ENCODE assay signal across 30 cellular contexts in genomic region chr14:75095690-75096089, GRCh38.
"Had no signal": no experiment of that assay in that cellular context is flagged by ENCODE, and none has a peak within 500 bp of the region (broad histone marks: within the 10 kb centered on the region; RNA-seq: fewer than 3 reads in every experiment).

No MANE protein-coding gene starts in this region.

- H3K27ac Mint-ChIP-seq: naive thymus-derived CD8-positive, alpha-beta T cell; natural killer cell treated with Interleukin-12 subunit alpha and Interleukin-12 subunit beta and Interleukin-15 and Interleukin-18, amount 100 ng/mL, for 72 hours; nephron progenitor cell; stimulated activated memory B cell treated with anti-CD40 and anti-IgM and Interleukin-4, amounts not matched to agents 10 μg/mL and 1 μg/mL and 100 μg/mL, for 72 hours; stimulated activated naive CD8-positive, alpha-beta T cell treated with anti-CD3 and anti-CD28 coated beads, Interleukin-15, amount 100 ng/mL, for 72 hours; type B pancreatic cell had no signal

- FAIRE-seq: pancreas had no signal

- H3K4me1 Mint-ChIP-seq: nephron progenitor cell; neural crest cell; stimulated activated memory B cell treated with anti-CD40 and anti-IgM and Interleukin-4, amounts not matched to agents 10 μg/mL and 1 μg/mL and 100 μg/mL, for 72 hours; stimulated activated naive CD8-positive, alpha-beta T cell treated with anti-CD3 and anti-CD28 coated beads, Interleukin-15, amount 100 ng/mL, for 72 hours had no signal

- ATAC-seq: naive thymus-derived CD8-positive, alpha-beta T cell; natural killer cell treated with Interleukin-12 subunit alpha and Interleukin-12 subunit beta and Interleukin-15 and Interleukin-18, amount 100 ng/mL, for 72 hours; pancreas; right cardiac atrium; right lobe of liver; stimulated activated memory B cell treated with anti-CD40 and anti-IgM and Interleukin-4, amounts not matched to agents 10 μg/mL and 1 μg/mL and 100 μg/mL, for 72 hours; stimulated activated naive CD8-positive, alpha-beta T cell treated with anti-CD3 and anti-CD28 coated beads, Interleukin-15, amount 100 ng/mL, for 72 hours; stimulated activated naive CD8-positive, alpha-beta T cell treated with anti-CD3 and anti-CD28 coated beads, Interleukin-15, Interleukin-2, amounts not matched to agents 100 U/mL and 50 U/mL, for 24 hours; upper lobe of right lung had no signal

- H3K9me3 Mint-ChIP-seq: naive thymus-derived CD8-positive, alpha-beta T cell; natural killer cell treated with Interleukin-12 subunit alpha and Interleukin-12 subunit beta and Interleukin-15 and Interleukin-18, amount 100 ng/mL, for 72 hours; nephron progenitor cell; neural crest cell; stimulated activated memory B cell treated with anti-CD40 and anti-IgM and Interleukin-4, amounts not matched to agents 10 μg/mL and 1 μg/mL and 100 μg/mL, for 72 hours; stimulated activated naive CD8-positive, alpha-beta T cell treated with anti-CD3 and anti-CD28 coated beads, Interleukin-15, amount 100 ng/mL, for 72 hours; type B pancreatic cell had no signal

- H3K4me3 Mint-ChIP-seq: naive thymus-derived CD8-positive, alpha-beta T cell; natural killer cell treated with Interleukin-12 subunit alpha and Interleukin-12 subunit beta and Interleukin-15 and Interleukin-18, amount 100 ng/mL, for 72 hours; nephron progenitor cell; neural crest cell; stimulated activated memory B cell treated with anti-CD40 and anti-IgM and Interleukin-4, amounts not matched to agents 10 μg/mL and 1 μg/mL and 100 μg/mL, for 72 hours; stimulated activated naive CD8-positive, alpha-beta T cell treated with anti-CD3 and anti-CD28 coated beads, Interleukin-15, amount 100 ng/mL, for 72 hours; type B pancreatic cell had no signal

- H3K27ac ChIP-seq: neutrophil, pancreas, prostate gland, right lobe of liver, skin epidermis, spleen, suprapubic skin, testis, tibial artery, transverse colon, upper lobe of right lung, uterus had no signal

- H3K27me3 Mint-ChIP-seq: naive thymus-derived CD8-positive, alpha-beta T cell; natural killer cell treated with Interleukin-12 subunit alpha and Interleukin-12 subunit beta and Interleukin-15 and Interleukin-18, amount 100 ng/mL, for 72 hours; stimulated activated memory B cell treated with anti-CD40 and anti-IgM and Interleukin-4, amounts not matched to agents 10 μg/mL and 1 μg/mL and 100 μg/mL, for 72 hours; stimulated activated naive CD8-positive, alpha-beta T cell treated with anti-CD3 and anti-CD28 coated beads, Interleukin-15, amount 100 ng/mL, for 72 hours; type B pancreatic cell had no signal

- H3K36me3 ChIP-seq: uterus had no signal

- DNase-seq: naive thymus-derived CD8-positive, alpha-beta T cell; nephron progenitor cell; nucleus accumbens; pancreas; right cardiac atrium; right lobe of liver; spleen; stimulated activated CD4-positive, alpha-beta T cell treated with anti-CD3 and anti-CD28 coated beads, Interleukin-12 subunit alpha, Interleukin-12 subunit beta, amount 100 ng/mL, for 4 hours; stimulated activated CD4-positive, alpha-beta T cell treated with anti-CD3 and anti-CD28 coated beads, Interleukin-1b, Interleukin-23, amount 100 ng/mL, for 48 hours; stimulated activated CD4-positive, alpha-beta T cell treated with anti-CD3 and anti-CD28 coated beads, Interleukin-4, amount 100 ng/mL, for 1 hour; stimulated activated CD4-positive, alpha-beta T cell treated with anti-CD3 and anti-CD28 coated beads, Interleukin-4, amount 100 ng/mL, for 4 hours; stimulated activated CD8-positive, alpha-beta memory T cell treated with anti-CD3 and anti-CD28 coated beads, Interleukin-4, amount 100 ng/mL, for 48 hours; stimulated activated naive CD4-positive, alpha-beta T cell; stimulated activated naive CD8-positive, alpha-beta T cell treated with anti-CD3 and anti-CD28 coated beads, Interleukin-15, amount 100 ng/mL, for 72 hours; stimulated activated naive CD8-positive, alpha-beta T cell treated with anti-CD3 and anti-CD28 coated beads, Interleukin-15, Interleukin-2, amounts not matched to agents 100 U/mL and 50 U/mL, for 24 hours; substantia nigra; testis; tibial artery; transverse colon; upper lobe of right lung; uterus had no signal

- H3K27me3 ChIP-seq: neutrophil, pancreas, right lobe of liver, spleen, suprapubic skin, testis, tibial artery, transverse colon, upper lobe of right lung, uterus had no signal

- H3K9me3 ChIP-seq: neutrophil, pancreas, prostate gland, right lobe of liver, spleen, suprapubic skin, testis, tibial artery, transverse colon, upper lobe of right lung, uterus had no signal

- H3K4me1 ChIP-seq: pancreas, prostate gland, right lobe of liver, suprapubic skin, testis, tibial artery, upper lobe of right lung, uterus had no signal

- H3K4me3 ChIP-seq: pancreas, prostate gland, right lobe of liver, skin epidermis, smooth muscle cell, spleen, suprapubic skin, testis, tibial artery, transverse colon, upper lobe of right lung, uterus had no signal
